23 cellular contexts compared by ENCODE assay signal in genomic region chr7:129657363-129657762, GRCh38. TPM values are rescaled to one million over a fixed set of nuclear protein-coding genes. Genes with fewer than 3 reads are reported as not detected.
A peak's percentile ranks its signal among the peaks of the same experiment; 100 is the strongest.
DNase-seq lines count a peak whose midpoint lies in the region; ATAC-seq and TF ChIP-seq lines count a peak whose summit lies in the region.
"Had no signal": no experiment of that assay in that cellular context is flagged by ENCODE, and none has a peak within 500 bp of the region (broad histone marks: within the 10 kb centered on the region; RNA-seq: fewer than 3 reads in every experiment).

No MANE protein-coding gene starts in this region.

- H3K9me3 ChIP-seq in MG63 = peaks cover 12% of the 10 kb centered on the region
- peaks cover 4% of the 10 kb centered on the region for H3K9me3 ChIP-seq in effector memory CD4-positive, alpha-beta T cell (ENCODE audit: control insufficient read depth, low read length)
- H3K9me3 ChIP-seq: gastrocnemius medialis, psoas muscle had no signal

- H3K27ac Mint-ChIP-seq in activated T-cell treated with anti-CD3 and anti-CD28 coated beads, Interleukin-2, amount 50 U/mL, for 72 hours = no peak overlapping the region
- H3K27ac Mint-ChIP-seq in endothelial cell (ENCODE audit: unreplicated experiment) = no peak overlapping the region
- no peak overlapping the region for H3K27ac Mint-ChIP-seq in immature natural killer cell
- H3K27ac Mint-ChIP-seq: activated CD4-positive, alpha-beta memory T cell treated with anti-CD3 and anti-CD28 coated beads for 36 hours; activated naive CD4-positive, alpha-beta T cell treated with anti-CD3 and anti-CD28 coated beads, Interleukin-2, amount 50 U/mL, for 24 hours; HFFc6 had no signal

- peaks cover 4 to 10% of the 10 kb centered on the region in 2 donors for H3K9me3 Mint-ChIP-seq in activated T-cell treated with anti-CD3 and anti-CD28 coated beads, Interleukin-2, amount 50 U/mL, for 72 hours
- H3K9me3 Mint-ChIP-seq in endothelial cell (ENCODE audit: unreplicated experiment) (peaks cover 17% of the 10 kb centered on the region), immature natural killer cell (peaks cover 0 to 13% (median 8%) of the 10 kb centered on the region in 6 donors)
- H3K9me3 Mint-ChIP-seq: activated naive CD4-positive, alpha-beta T cell treated with anti-CD3 and anti-CD28 coated beads, Interleukin-2, amount 50 U/mL, for 24 hours; HFFc6 had no signal

- no peak overlapping the region for H3K4me3 Mint-ChIP-seq in activated T-cell treated with anti-CD3 and anti-CD28 coated beads, Interleukin-2, amount 50 U/mL, for 72 hours
- H3K4me3 Mint-ChIP-seq in endothelial cell (ENCODE audit: unreplicated experiment) = peak overlapping the region; percentile 34
- no peak overlapping the region for H3K4me3 Mint-ChIP-seq in immature natural killer cell
- H3K4me3 Mint-ChIP-seq: activated CD4-positive, alpha-beta memory T cell treated with anti-CD3 and anti-CD28 coated beads for 36 hours; activated naive CD4-positive, alpha-beta T cell treated with anti-CD3 and anti-CD28 coated beads, Interleukin-2, amount 50 U/mL, for 24 hours; HFFc6; T-helper 17 cell had no signal

- H3K36me3 Mint-ChIP-seq in activated T-cell treated with anti-CD3 and anti-CD28 coated beads, Interleukin-2, amount 50 U/mL, for 72 hours (ENCODE audit: insufficient read depth in 2 of 2) = peaks cover 19 to 40% of the 10 kb centered on the region in 2 donors
- H3K36me3 Mint-ChIP-seq in endothelial cell (ENCODE audit: low read depth, unreplicated experiment) (peaks cover 49% of the 10 kb centered on the region), immature natural killer cell (peaks cover 24 to 46% (median 33%) of the 10 kb centered on the region in 3 donors)

- peaks cover 37% of the 10 kb centered on the region for H3K36me3 ChIP-seq in MG63
- peaks cover 39% of the 10 kb centered on the region for H3K36me3 ChIP-seq in effector memory CD4-positive, alpha-beta T cell (ENCODE audit: control insufficient read depth, insufficient read depth, low read length)

- peak; percentile 34 to 59 for ATAC-seq in activated T-cell treated with anti-CD3 and anti-CD28 coated beads, Interleukin-2, amount 50 U/mL, for 72 hours (replicated peaks in 1 of 2)
- ATAC-seq: gastrocnemius medialis, Panc1, T-helper 17 cell had no signal

- no peaks in the 10 kb centered on the region for H3K27me3 ChIP-seq in MG63
- H3K27me3 ChIP-seq in effector memory CD4-positive, alpha-beta T cell (replicated peaks; ENCODE audit: control insufficient read depth, insufficient read depth, low read length, poor library complexity, severe bottlenecking) = no peaks in the 10 kb centered on the region
- H3K27me3 ChIP-seq: BLaER1 treated with 17β-estradiol and CSF1 and Interleukin-3, amounts not matched to agents 10 nM and 100 nM; gastrocnemius medialis; upper lobe of left lung had no signal

- peaks cover 22% of the 10 kb centered on the region for H3K4me1 Mint-ChIP-seq in activated T-cell treated with anti-CD3 and anti-CD28 coated beads, Interleukin-2, amount 50 U/mL, for 72 hours (ENCODE audit: low read depth)
- no peaks in the 10 kb centered on the region for H3K4me1 Mint-ChIP-seq in endothelial cell (ENCODE audit: unreplicated experiment)
- H3K4me1 Mint-ChIP-seq in immature natural killer cell = peaks cover 15 to 31% of the 10 kb centered on the region in 2 donors

- H3K4me1 ChIP-seq in effector memory CD4-positive, alpha-beta T cell (ENCODE audit: control insufficient read depth, insufficient read depth, low read length, poor library complexity, severe bottlenecking) = no peaks in the 10 kb centered on the region
- H3K4me1 ChIP-seq: gastrocnemius medialis, psoas muscle, upper lobe of left lung had no signal

- no peaks in the 10 kb centered on the region for H3K27me3 Mint-ChIP-seq in activated T-cell treated with anti-CD3 and anti-CD28 coated beads, Interleukin-2, amount 50 U/mL, for 72 hours (ENCODE audit: low read depth)
- H3K27me3 Mint-ChIP-seq in endothelial cell (ENCODE audit: unreplicated experiment) (peaks cover 8% of the 10 kb centered on the region), immature natural killer cell (ENCODE audit: low read depth in 3 of 3) (peaks cover 0 to 1% (median 0%) of the 10 kb centered on the region in 3 donors)
- H3K27me3 Mint-ChIP-seq: activated CD4-positive, alpha-beta memory T cell treated with anti-CD3 and anti-CD28 coated beads for 36 hours; activated naive CD4-positive, alpha-beta T cell treated with anti-CD3 and anti-CD28 coated beads, Interleukin-2, amount 50 U/mL, for 24 hours; T-helper 17 cell had no signal

- no peak overlapping the region for H3K4me3 ChIP-seq in MG63
- H3K4me3 ChIP-seq in effector memory CD4-positive, alpha-beta T cell (ENCODE audit: insufficient read depth, low read depth, low read length, poor library complexity, severe bottlenecking) = no peak overlapping the region
- H3K4me3 ChIP-seq: BLaER1 treated with 17β-estradiol and CSF1 and Interleukin-3, amounts not matched to agents 10 nM and 100 nM; gastrocnemius medialis; psoas muscle; upper lobe of left lung had no signal

- no peak for DNase-seq in activated T-cell treated with anti-CD3 and anti-CD28 coated beads, Interleukin-2, amount 50 U/mL, for 72 hours
- no peak for DNase-seq in activated T-cell treated with anti-CD3 and anti-CD28 coated beads, Interleukin-2, amount 50 U/mL, for 1 hour
- DNase-seq in MG63 = peak; percentile 3
- DNase-seq in endothelial cell (ENCODE audit: low spot score) = no peak
- peak; percentile 39 for DNase-seq in putamen (ENCODE audit: low spot score)
- no peak for DNase-seq in NCI-H1436 (lab: John Stamatoyannopoulos, UW)
- no peak for DNase-seq in immature natural killer cell
- no peak for DNase-seq in effector memory CD4-positive, alpha-beta T cell
- DNase-seq: ACHN; activated CD4-positive, alpha-beta memory T cell treated with anti-CD3 and anti-CD28 coated beads for 36 hours; EL; gastrocnemius medialis; HFFc6; NCI-H1092 treated with DMSO at 0.1 percent for 48 hours; NCI-H2107; psoas muscle; small intestine; stimulated activated CD4-positive, alpha-beta T cell treated with anti-CD3 and anti-CD28 coated beads, Interleukin-4, amount 100 ng/mL, for 1 hour; T-helper 17 cell; upper lobe of left lung had no signal

- H3K27ac ChIP-seq in effector memory CD4-positive, alpha-beta T cell (ENCODE audit: insufficient read depth, low read length, poor library complexity, severe bottlenecking) = no peak overlapping the region
- H3K27ac ChIP-seq: BLaER1 treated with 17β-estradiol and CSF1 and Interleukin-3, amounts not matched to agents 10 nM and 100 nM; gastrocnemius medialis; psoas muscle; upper lobe of left lung had no signal

- TF ChIP-seq CTCF in endothelial cell (IDR thresholded peaks at IDR 0.05; ENCODE audit: unreplicated experiment) = no peak

RNA-seq across cellular contexts. Expression of gene NRF1, which starts 45.8 kb away (rescaled TPM):
- total RNA-seq in activated T-cell treated with anti-CD3 and anti-CD28 coated beads, Interleukin-2, amount 50 U/mL, for 72 hours = 10 to 100 TPM; 22.1 to 25.1 TPM
- 8.1 and 14.2 TPM in 2 replicates for total RNA-seq in MG63 (2014; rRNA removed; shearing (Covaris generic); ENCODE audit: low replicate concordance)
- 18.1 TPM for total RNA-seq in endothelial cell (ENCODE audit: unreplicated experiment)
- polyA plus RNA-seq in immature natural killer cell = 10 to 100 TPM in 2 of 3 donors, 1 to 10 TPM in 1; 9.8 to 24.7 (median 12.7) TPM

Comparison
In these comparisons a context has a peak if more than half of its experiments do, and no peak if none do; other contexts are left out.
1. DNase-seq: peak in MG63 (single experiment) and putamen (single experiment); none in activated T-cell treated with anti-CD3 and anti-CD28 coated beads, Interleukin-2, amount 50 U/mL, for 72 hours (0 of 2), activated T-cell treated with anti-CD3 and anti-CD28 coated beads, Interleukin-2, amount 50 U/mL, for 1 hour (single experiment), endothelial cell (single experiment), NCI-H1436 (single experiment), immature natural killer cell (0 of 3) and effector memory CD4-positive, alpha-beta T cell (0 of 3).